ENCODE assay signal across 7 cellular contexts in the genomic region with DNA sequence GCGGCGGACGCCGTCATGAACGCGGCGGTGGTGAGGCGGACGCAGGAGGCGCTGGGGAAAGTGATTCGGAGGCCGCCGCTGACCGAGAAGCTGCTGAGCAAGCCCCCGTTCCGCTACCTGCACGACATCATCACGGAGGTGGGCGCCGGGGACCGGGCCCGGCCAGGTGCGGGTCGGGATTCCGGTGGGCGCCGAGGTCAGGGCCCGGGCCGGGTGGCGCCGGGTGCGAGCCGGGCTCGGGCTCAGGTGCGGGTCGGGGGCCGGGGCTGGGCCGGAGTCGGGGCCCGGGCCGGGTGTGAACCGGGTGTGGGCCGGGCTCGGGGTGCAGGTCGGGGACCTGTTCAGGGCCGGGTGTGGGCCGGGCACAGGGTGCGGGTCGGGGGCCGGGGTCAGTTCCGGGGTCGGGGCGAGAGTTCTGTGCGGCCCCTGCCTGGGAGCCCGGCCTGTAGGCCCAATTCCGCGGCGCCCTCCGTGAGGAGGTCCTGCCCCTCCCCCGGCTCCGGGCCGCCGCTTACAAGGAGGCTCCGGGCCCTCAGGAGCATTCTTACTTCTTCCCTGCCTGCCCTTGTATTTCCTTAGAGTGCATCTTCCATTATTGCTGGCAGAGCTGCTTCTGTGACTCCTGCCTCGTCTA. TPM values are rescaled to one million over a fixed set of nuclear protein-coding genes. Genes with fewer than 3 reads are reported as not detected.
A peak's percentile ranks its signal among the peaks of the same experiment; 100 is the strongest.
DNase-seq lines count a peak whose midpoint lies in the region; ATAC-seq and TF ChIP-seq lines count a peak whose summit lies in the region.

No MANE protein-coding gene starts in this region.

- DNase-seq in GM12865 (ENCODE audit: low read depth) (no peak), mesenteric fat pad (ENCODE audit: low spot score) (peak; percentile 90), NCI-H2107 treated with DMSO at 0.1 percent for 48 hours (lab: John Stamatoyannopoulos, UW; ENCODE audit: unreplicated experiment) (no peak), C1 segment of cervical spinal cord (lab: John Stamatoyannopoulos, UW) (no peak)
- no peak for DNase-seq in central memory CD8-positive, alpha-beta T cell (ENCODE audit: low spot score in 2 of 2)

- H3K27me3 Mint-ChIP-seq in central memory CD8-positive, alpha-beta T cell: no peaks in the 10 kb centered on the region

- H3K79me2 ChIP-seq in KMS-11 (ENCODE audit: insufficient read depth, low read depth): no peaks in the 10 kb centered on the region

- H3K36me3 ChIP-seq in KMS-11 (ENCODE audit: insufficient read depth): no peaks in the 10 kb centered on the region

- H2AFZ ChIP-seq in KMS-11 (ENCODE audit: low read depth): 0 out of 2 replicates have a peak overlapping the region, but pooled peaks have one; percentile 22

- H3K27ac Mint-ChIP-seq in central memory CD8-positive, alpha-beta T cell (ENCODE audit: low read depth): no peak overlapping the region

- no peak overlapping the region for H3K9ac ChIP-seq in KMS-11

- H3K4me3 Mint-ChIP-seq in central memory CD8-positive, alpha-beta T cell: peak overlapping the region; percentile 78

- TF ChIP-seq CTCF in GM12865 (IDR thresholded peaks at IDR 0.05; ENCODE audit: insufficient read depth, low read depth, low read length, missing control alignments) (no peak), KMS-11 (conservative IDR thresholded peaks at IDR 0.05; ENCODE audit: low read depth, low read length) (no peak)

- ATAC-seq in GM21737 (IDR thresholded peaks at IDR 0.05; ENCODE audit: unreplicated experiment): peak; percentile 26
- peak; percentile 38 for ATAC-seq in central memory CD8-positive, alpha-beta T cell (replicated peaks; ENCODE audit: extremely low read depth, poor library complexity, severe bottlenecking)

- H4K20me1 ChIP-seq in KMS-11 (ENCODE audit: insufficient read depth): no peaks in the 10 kb centered on the region

- H3K27me3 ChIP-seq in KMS-11 (ENCODE audit: insufficient read depth, low read depth): no peaks in the 10 kb centered on the region

- H3K36me3 Mint-ChIP-seq in central memory CD8-positive, alpha-beta T cell (ENCODE audit: insufficient read depth): peaks cover 5% of the 10 kb centered on the region

- H3K4me2 ChIP-seq in KMS-11: peak overlapping the region; percentile 78

- H3K27ac ChIP-seq in KMS-11: no peak overlapping the region

- peak overlapping the region; percentile 58 for H3K4me3 ChIP-seq in GM12865 (ENCODE audit: low read depth, low read length)
- no peak overlapping the region for H3K4me3 ChIP-seq in KMS-11 (IDR thresholded peaks at IDR 0.05; ENCODE audit: insufficient read depth, low read depth, low read length)

- peaks cover 16% of the 10 kb centered on the region for H3K4me1 Mint-ChIP-seq in central memory CD8-positive, alpha-beta T cell

- no peaks in the 10 kb centered on the region for H3K9me3 Mint-ChIP-seq in central memory CD8-positive, alpha-beta T cell

- peaks cover 12% of the 10 kb centered on the region for H3K4me1 ChIP-seq in KMS-11 (ENCODE audit: low read depth, poor library complexity, severe bottlenecking)

RNA-seq across cellular contexts. Expression of a gene that starts 0.4 kb away (rescaled TPM):
- total RNA-seq in mesenteric fat pad: 24.5 TPM

RNA-seq across cellular contexts. Expression of a gene that starts 32.4 kb away (rescaled TPM):
- 9.9 TPM for total RNA-seq in mesenteric fat pad
